ENCODE assay signal across 8 cellular contexts in the genomic region with DNA sequence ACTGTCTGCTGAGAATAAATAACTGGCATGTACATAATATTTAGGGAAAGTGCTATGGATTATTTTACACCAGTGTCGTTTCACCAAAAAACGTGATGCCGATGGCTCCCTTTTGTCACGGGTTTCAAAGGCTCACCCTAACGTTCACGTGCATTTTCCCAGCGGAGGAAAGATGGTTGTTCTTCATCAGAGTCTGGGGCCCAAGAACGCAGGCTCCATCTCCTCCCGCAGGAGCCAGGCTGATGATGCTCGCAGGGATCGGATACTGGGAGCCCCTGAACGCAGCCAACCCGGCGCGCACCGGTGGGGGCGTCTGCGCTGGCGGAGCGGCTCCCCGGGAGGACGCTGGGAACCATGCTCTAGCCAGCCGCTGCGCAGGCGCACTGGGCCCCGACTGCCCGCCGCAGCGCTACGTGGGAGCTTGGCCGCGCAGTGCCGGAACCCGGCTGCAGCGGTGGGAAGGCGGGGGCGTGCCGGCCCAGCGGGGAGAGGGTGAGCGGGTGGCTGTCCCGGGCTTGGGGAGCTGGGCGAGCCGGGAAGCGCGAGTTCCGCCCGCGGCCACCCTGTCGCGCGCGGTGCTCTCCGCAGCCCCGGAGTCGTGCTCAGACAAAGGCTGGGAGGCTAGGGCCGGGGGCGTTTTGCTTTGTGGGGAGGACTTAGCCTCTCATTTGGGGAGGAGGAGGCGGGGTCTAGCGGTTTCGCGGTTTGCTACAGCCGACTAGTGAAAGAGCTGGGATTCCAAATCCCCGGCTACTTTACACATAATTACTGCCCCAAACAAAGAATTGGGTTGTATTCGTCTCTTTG. TPM values are rescaled to one million over a fixed set of nuclear protein-coding genes. Genes with fewer than 3 reads are reported as not detected.
A peak's percentile ranks its signal among the peaks of the same experiment; 100 is the strongest.
DNase-seq lines count a peak whose midpoint lies in the region; ATAC-seq and TF ChIP-seq lines count a peak whose summit lies in the region.

Gene ZFP69B, plus strand, starts transcription at position 793 of the 807 bp plus-strand sequence. CDS start 486 bp downstream, outside the sequence.

- DNase-seq in A673 (ENCODE audit: low spot score) (peak; percentile 96), NCI-H2171 (lab: John Stamatoyannopoulos, UW) (peak; percentile 89), breast epithelium (ENCODE audit: low spot score in 2 of 2) (peak; percentile 73 to 83), iPS-NIHi11 (ENCODE audit: low spot score) (peak; percentile 99)

- H3K27ac ChIP-seq in A673 (ENCODE audit: low read depth, low read length, poor library complexity, severe bottlenecking) (peak within 1 kb of the TSS; percentile 86), VCaP (peak within 1 kb of the TSS; percentile 76), breast epithelium (peak within 1 kb of the TSS; percentile 75 to 77), skin epidermis (peak within 1 kb of the TSS in 20 of 21 experiments; percentile 12 to 92 (median 78))

- H3K4me1 ChIP-seq in A673 (ENCODE audit: insufficient read depth, low read length, poor library complexity, severe bottlenecking) (peaks cover 8% of the 10 kb centered on the region), breast epithelium (no peaks in the 10 kb centered on the region)

- peaks cover 16% of the 10 kb centered on the region for H3K9me3 ChIP-seq in A673 (ENCODE audit: low read depth, low read length, poor library complexity, severe bottlenecking)
- H3K9me3 ChIP-seq in breast epithelium: peaks cover 0 to 17% of the 10 kb centered on the region in 2 donors

- BruUV-seq in A673 (replicated peaks; lab: Mats Ljungman, UMichigan): no TSS peak

- TF ChIP-seq CTCF in A673 (conservative IDR thresholded peaks at IDR 0.05; ENCODE audit: low read depth, low read length): no peak
- TF ChIP-seq CTCF in VCaP (conservative IDR thresholded peaks at IDR 0.05): no peak; the same call in 1 of the 2 replicates
- no peak for TF ChIP-seq CTCF in breast epithelium (IDR thresholded peaks at IDR 0.05)

- ATAC-seq in GM18858 (IDR thresholded peaks at IDR 0.05; ENCODE audit: unreplicated experiment) (peak; percentile 56), HG03097 (IDR thresholded peaks at IDR 0.05; ENCODE audit: low FRiP score, unreplicated experiment) (peak; percentile 77)

- CTCF ChIA-PET in A673 (lab: Charles Lee): interaction anchor here (0.6 to 0.9 kb wide), 2 partner anchors 10 to 12 kb away, joined by 4 read pairs; no protein-coding TSS in a partner anchor

- H3K4me3 ChIP-seq in A673 (ENCODE audit: low read depth, low read length, poor library complexity, severe bottlenecking): peak within 1 kb of the TSS; percentile 74
- H3K4me3 ChIP-seq in breast epithelium: peak within 1 kb of the TSS; percentile 58 to 84 (median 84)
- peak within 1 kb of the TSS; percentile 57 to 76 (median 67) for H3K4me3 ChIP-seq in skin epidermis

- intact Hi-C loops in A673 (cut with micrococcal nuclease; ENCODE audit: unreplicated experiment) (no loop called here), breast epithelium (cut with DNase I; ENCODE audit: low total_unique reads) (no loop called here)

- TF ChIP-seq POLR2A in breast epithelium (IDR thresholded peaks at IDR 0.05): no peak

- H3K36me3 ChIP-seq in A673 (ENCODE audit: insufficient read depth, low read length, poor library complexity, severe bottlenecking): peaks cover 20% of the 10 kb centered on the region
- no peaks in the 10 kb centered on the region for H3K36me3 ChIP-seq in breast epithelium

- POLR2A ChIA-PET in A673 (lab: Charles Lee; ENCODE audit: low non-redundant PET): interaction anchor here (0.9 kb wide), 1 partner anchor 81 kb away, joined by 4 read pairs; the partner anchor contains the start of gene ZNF684

- no peaks in the 10 kb centered on the region for H3K27me3 ChIP-seq in A673 (replicated peaks; ENCODE audit: insufficient read depth, low read depth, low read length, poor library complexity)
- no peaks in the 10 kb centered on the region for H3K27me3 ChIP-seq in breast epithelium

RNA-seq across cellular contexts. Expression of gene ZFP69B, which starts in this region (rescaled TPM):
- total RNA-seq in A673 (2021): 14.1 and 18.5 TPM in 2 replicates
- total RNA-seq in breast epithelium: 1 to 10 TPM in 2 of 3 donors, under 1 TPM in 1; 0.96 to 2.6 (median 1.2) TPM

Comparison
In these comparisons a context has a peak if more than half of its experiments do, and no peak if none do; other contexts are left out.
1. Peak in every context shown above with its lines: DNase-seq, ATAC-seq, H3K4me3 ChIP-seq and H3K27ac ChIP-seq.